11 cellular contexts compared by ENCODE assay signal in the genomic region with DNA sequence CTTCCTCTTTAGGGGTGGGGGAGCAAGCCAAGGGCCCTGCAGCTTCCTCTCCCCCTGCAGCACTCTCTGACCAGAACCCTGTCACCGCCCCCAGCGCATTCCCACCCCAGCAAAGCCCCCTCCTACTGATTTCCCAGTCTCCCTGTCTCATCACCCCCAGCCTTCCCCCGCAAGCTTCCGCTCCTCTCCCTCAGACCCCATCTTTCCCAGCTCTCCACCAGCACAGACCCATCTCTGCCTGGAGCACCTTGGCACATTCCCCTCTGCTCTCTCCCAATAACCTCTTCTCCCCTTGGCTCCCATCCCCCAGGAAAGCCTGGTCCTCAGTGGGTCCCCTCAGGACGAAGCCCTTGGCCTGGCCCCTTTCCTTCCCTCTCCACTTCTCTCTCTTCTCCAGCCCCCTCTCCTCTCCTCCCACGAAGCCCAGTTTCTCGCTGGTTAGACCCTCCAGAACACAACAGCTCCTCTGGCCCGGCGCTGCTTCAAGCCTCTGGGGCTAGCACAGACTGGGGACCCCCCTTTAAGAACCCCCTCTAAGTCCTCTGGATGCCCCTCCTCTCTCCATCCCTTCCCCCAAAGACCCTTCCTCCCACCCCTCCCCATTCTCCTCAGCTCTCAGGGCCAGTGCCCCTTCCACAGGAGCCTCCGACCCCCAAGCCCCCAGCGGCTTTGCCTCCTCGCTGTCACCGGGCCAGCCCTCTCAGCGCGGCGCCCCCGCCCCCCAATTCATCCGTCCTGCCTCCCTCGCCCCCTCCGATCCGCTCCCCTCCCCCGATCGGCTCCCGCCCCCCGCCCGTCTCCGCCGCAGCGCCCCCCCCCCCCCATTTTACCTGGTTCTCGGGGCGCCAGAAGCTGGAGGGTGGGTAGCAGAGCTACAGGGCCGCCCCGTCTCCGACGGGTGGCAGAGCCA. TPM values are rescaled to one million over a fixed set of nuclear protein-coding genes. Genes with fewer than 3 reads are reported as not detected.
A peak's percentile ranks its signal among the peaks of the same experiment; 100 is the strongest.
DNase-seq lines count a peak whose midpoint lies in the region; FAIRE-seq and TF ChIP-seq lines count a peak whose summit lies in the region.
"Had no signal": no experiment of that assay in that cellular context is flagged by ENCODE, and none has a peak within 500 bp of the region (broad histone marks: within the 10 kb centered on the region; RNA-seq: fewer than 3 reads in every experiment).

No MANE protein-coding gene starts in this region.

- H3K36me3 Mint-ChIP-seq in astrocyte (ENCODE audit: low read depth, unreplicated experiment) (no peaks in the 10 kb centered on the region), nephron (ENCODE audit: low read depth) (no peaks in the 10 kb centered on the region)

- TF ChIP-seq POLR2A in adrenal gland (IDR thresholded peaks at IDR 0.05) = no peak

- DNase-seq in left ventricle myocardium inferior (no peak), right atrium auricular region (ENCODE audit: low spot score) (no peak), astrocyte (ENCODE audit: low read depth) (no peak), adrenal gland (no peak), coronary artery (ENCODE audit: low spot score) (no peak), SIG-M5 treated with dmso at 0.1 percent for 504 hours (lab: John Stamatoyannopoulos, UW; ENCODE audit: unreplicated experiment) (no peak), A673 (ENCODE audit: low spot score) (no peak)

- H3K9me3 Mint-ChIP-seq in astrocyte (ENCODE audit: unreplicated experiment) (no peaks in the 10 kb centered on the region), nephron (no peaks in the 10 kb centered on the region)

- H3K27me3 Mint-ChIP-seq in astrocyte (ENCODE audit: low read depth, unreplicated experiment) (peaks cover 68% of the 10 kb centered on the region), nephron (ENCODE audit: low read depth) (peaks cover 67% of the 10 kb centered on the region)

- peaks cover under 1% of the 10 kb centered on the region for H3K36me3 ChIP-seq in left ventricle myocardium inferior
- no peaks in the 10 kb centered on the region for H3K36me3 ChIP-seq in right atrium auricular region
- H3K36me3 ChIP-seq in astrocyte (ENCODE audit: insufficient read depth, low read length) = no peaks in the 10 kb centered on the region
- no peaks in the 10 kb centered on the region for H3K36me3 ChIP-seq in adrenal gland (replicated peaks in 1 of 2)
- H3K36me3 ChIP-seq in A673 (ENCODE audit: insufficient read depth, low read length, poor library complexity, severe bottlenecking) = no peaks in the 10 kb centered on the region
- H3K36me3 ChIP-seq: lower lobe of right lung had no signal

- no peak for FAIRE-seq in astrocyte (lab: Jason Lieb, UNC)
- FAIRE-seq: small intestine had no signal

- no TSS peak for BruUV-seq in A673 (replicated peaks; lab: Mats Ljungman, UMichigan)

- H3K9me3 ChIP-seq in left ventricle myocardium inferior (replicated peaks) (no peaks in the 10 kb centered on the region), right atrium auricular region (no peaks in the 10 kb centered on the region), astrocyte (ENCODE audit: insufficient read depth, low read depth, low read length) (no peaks in the 10 kb centered on the region), adrenal gland (replicated peaks in 1 of 3) (no peaks in the 10 kb centered on the region), A673 (ENCODE audit: low read depth, low read length, poor library complexity, severe bottlenecking) (no peaks in the 10 kb centered on the region)
- H3K9me3 ChIP-seq: lower lobe of right lung had no signal

- intact Hi-C loops in left ventricle myocardium inferior (cut with micrococcal nuclease) = no loop called here
- intact Hi-C loops in adrenal gland (cut with DNase I) = loop anchor here in 1 of 2 donors (5.0 kb wide), 1 partner anchor 35 kb away; no protein-coding TSS in a partner anchor
- intact Hi-C loops in A673 (cut with micrococcal nuclease; ENCODE audit: unreplicated experiment) = no loop called here

- no peak overlapping the region for H3K4me2 ChIP-seq in astrocyte (ENCODE audit: low read length)

- TF ChIP-seq CTCF in left ventricle myocardium inferior (IDR thresholded peaks at IDR 0.05; ENCODE audit: borderline replicate concordance) (no peak), right atrium auricular region (IDR thresholded peaks at IDR 0.05) (no peak), astrocyte (IDR thresholded peaks at IDR 0.05; ENCODE audit: insufficient read depth, low read depth, low read length) (no peak), nephron (IDR thresholded peaks at IDR 0.05; ENCODE audit: unreplicated experiment in 3 of 3) (no peak), adrenal gland (IDR thresholded peaks at IDR 0.05) (no peak), coronary artery (IDR thresholded peaks at IDR 0.05) (no peak), A673 (conservative IDR thresholded peaks at IDR 0.05; ENCODE audit: low read depth, low read length) (no peak)

- H3K4me3 Mint-ChIP-seq in astrocyte (ENCODE audit: unreplicated experiment) (peak overlapping the region; percentile 40), nephron (peak overlapping the region; percentile 64 to 73 (median 70))

- POLR2A ChIA-PET in A673 (lab: Charles Lee; ENCODE audit: low non-redundant PET) = no interaction called here

- H3K9ac ChIP-seq in astrocyte (ENCODE audit: low read length) = no peak overlapping the region

- no peak overlapping the region for H2AFZ ChIP-seq in astrocyte (ENCODE audit: low read depth, low read length)

- no peaks in the 10 kb centered on the region for H3K4me1 Mint-ChIP-seq in astrocyte (ENCODE audit: low read depth, unreplicated experiment)
- peaks cover 22% of the 10 kb centered on the region for H3K4me1 Mint-ChIP-seq in nephron

- WGBS in adrenal gland, 4 donors = 9 to 27% (median 19%) methylated on average over 10 to 33 of the region's 35 CpGs

- H4K20me1 ChIP-seq in astrocyte (ENCODE audit: insufficient read depth, low read length) = no peaks in the 10 kb centered on the region

- H3K4me1 ChIP-seq in left ventricle myocardium inferior (peaks cover 7% of the 10 kb centered on the region), right atrium auricular region (peaks cover 0 to 8% of the 10 kb centered on the region in 2 donors), astrocyte (ENCODE audit: insufficient read depth, low read length) (peaks cover 3% of the 10 kb centered on the region), adrenal gland (replicated peaks in 1 of 2) (peaks cover 3 to 6% of the 10 kb centered on the region in 2 donors), A673 (ENCODE audit: insufficient read depth, low read length, poor library complexity, severe bottlenecking) (peaks cover 8% of the 10 kb centered on the region)

- H3K27ac ChIP-seq in left ventricle myocardium inferior (replicated peaks) (no peak overlapping the region), right atrium auricular region (no peak overlapping the region), astrocyte (ENCODE audit: low read depth, low read length) (no peak overlapping the region), adrenal gland (no peak overlapping the region), coronary artery (no peak overlapping the region), A673 (ENCODE audit: low read depth, low read length, poor library complexity, severe bottlenecking) (no peak overlapping the region)
- H3K27ac ChIP-seq: lower lobe of right lung had no signal

- peaks cover 56% of the 10 kb centered on the region for H3K27me3 ChIP-seq in left ventricle myocardium inferior (ENCODE audit: low read depth)
- peaks cover 3% of the 10 kb centered on the region in 2 donors for H3K27me3 ChIP-seq in right atrium auricular region
- peaks cover 42% of the 10 kb centered on the region for H3K27me3 ChIP-seq in astrocyte (ENCODE audit: insufficient read depth, low read length)
- peaks cover 10% of the 10 kb centered on the region for H3K27me3 ChIP-seq in adrenal gland
- peaks cover 51% of the 10 kb centered on the region for H3K27me3 ChIP-seq in A673 (replicated peaks; ENCODE audit: insufficient read depth, low read depth, low read length, poor library complexity)

- no peaks in the 10 kb centered on the region for H3K79me2 ChIP-seq in astrocyte (ENCODE audit: insufficient read depth, low read length)

- H3K4me3 ChIP-seq in left ventricle myocardium inferior (peak overlapping the region; percentile 87), right atrium auricular region (no peak overlapping the region), astrocyte (ENCODE audit: insufficient read depth, low read depth, low read length) (no peak overlapping the region), adrenal gland (no peak overlapping the region), coronary artery (no peak overlapping the region), A673 (ENCODE audit: low read depth, low read length, poor library complexity, severe bottlenecking) (no peak overlapping the region)

- no peak overlapping the region for H3K27ac Mint-ChIP-seq in astrocyte (ENCODE audit: unreplicated experiment)
- no peak overlapping the region for H3K27ac Mint-ChIP-seq in nephron

- CTCF ChIA-PET in A673 (lab: Charles Lee) = no interaction called here

RNA-seq across cellular contexts. Expression of gene NRXN2, which starts 0.6 kb away (rescaled TPM):
- total RNA-seq in left ventricle myocardium inferior = 0.71 TPM
- total RNA-seq in right atrium auricular region = 1 to 10 TPM in 1 of 2 donors, under 1 TPM in 1; 0.85 to 1.4 TPM
- total RNA-seq in astrocyte = 0.14 and 0.17 TPM in 2 replicates
- total RNA-seq in adrenal gland = 10 to 100 TPM in 3 of 8 donors, 1 to 10 TPM in 5; 1.7 to 17.1 (median 4.3) TPM
- polyA plus RNA-seq in adrenal gland = 10 to 100 TPM in 1 of 3 donors, 1 to 10 TPM in 2; 3.3 to 13.6 (median 6.2) TPM
- total RNA-seq in A673 (2021) = 5.0 and 6.1 TPM in 2 replicates
- total RNA-seq: dermis blood vessel endothelial cell had no signal

RNA-seq across cellular contexts. Expression of gene RASGRP2, which starts 21.5 kb away (rescaled TPM):
- total RNA-seq in left ventricle myocardium inferior = 21.1 TPM
- total RNA-seq in right atrium auricular region = 10 to 100 TPM; 28.1 to 30.4 TPM
- total RNA-seq in astrocyte = 3.9 and 5.4 TPM in 2 replicates
- 10 to 100 TPM in 5 of 8 donors, 1 to 10 TPM in 3; 3.6 to 23.9 (median 12.3) TPM for total RNA-seq in adrenal gland
- 10 to 100 TPM in 2 of 3 donors, 1 to 10 TPM in 1; 5.4 to 81.9 (median 35.0) TPM for polyA plus RNA-seq in adrenal gland
- 2.0 and 3.5 TPM in 2 replicates for total RNA-seq in A673 (2021)

RNA-seq across cellular contexts. Expression of gene PYGM, which starts 37.4 kb away (rescaled TPM):
- total RNA-seq in left ventricle myocardium inferior (89.5 TPM), right atrium auricular region (10 to 100 TPM; 17.8 to 84.7 TPM), astrocyte (0.68 and 1.0 TPM in 2 replicates), adrenal gland (10 to 100 TPM in 1 of 8 donors, 1 to 10 TPM in 7; 1.8 to 10.1 (median 3.8) TPM), A673 (2021) (2.4 and 2.9 TPM in 2 replicates)
- polyA plus RNA-seq in adrenal gland = 1 to 10 TPM; 2.4 to 5.1 (median 4.8) TPM

RNA-seq across cellular contexts. Expression of gene SF1, which starts 55.9 kb away (rescaled TPM):
- total RNA-seq in left ventricle myocardium inferior = 188 TPM
- total RNA-seq in right atrium auricular region = 100 to 1,000 TPM; 196 to 213 TPM
- 210 and 215 TPM in 2 replicates for total RNA-seq in astrocyte
- 100 to 1,000 TPM; 109 to 395 (median 253) TPM for total RNA-seq in adrenal gland
- 100 to 1,000 TPM; 150 to 197 (median 178) TPM for polyA plus RNA-seq in adrenal gland
- total RNA-seq in A673 (2021) = 467 and 472 TPM in 2 replicates
